8 cellular contexts compared by ENCODE assay signal in the genomic region with DNA sequence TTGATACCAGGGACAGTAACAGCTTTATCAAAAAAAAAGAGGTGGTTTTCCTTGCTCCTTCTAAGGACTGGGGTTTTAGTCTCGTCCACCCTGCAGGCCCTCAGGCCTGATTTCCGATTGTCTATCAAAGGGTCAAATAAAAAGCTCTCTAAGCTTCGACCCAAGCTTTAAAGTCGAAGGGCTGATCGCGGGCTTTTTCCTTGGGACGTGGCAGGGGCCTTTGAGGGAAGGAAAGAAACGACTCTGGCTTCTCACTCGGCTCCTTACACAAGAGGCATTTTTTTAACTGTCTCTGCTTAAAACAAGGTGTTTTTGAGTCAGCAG. TPM values are rescaled to one million over a fixed set of nuclear protein-coding genes. Genes with fewer than 3 reads are reported as not detected.
DNase-seq lines count a peak whose midpoint lies in the region; ATAC-seq and TF ChIP-seq lines count a peak whose summit lies in the region.

No MANE protein-coding gene starts in this region.

- intact Hi-C loops in transverse colon (cut with DNase I; ENCODE audit: low total_unique reads) = no loop called here

- H3K9me3 Mint-ChIP-seq in activated T-cell treated with anti-CD3 and anti-CD28 coated beads, Interleukin-2, amount 50 U/mL, for 72 hours = no peaks in the 10 kb centered on the region
- H3K9me3 Mint-ChIP-seq in activated naive CD8-positive, alpha-beta T cell treated with anti-CD3 and anti-CD28 coated beads, Interleukin-2, amount 10 ng/mL, durations not matched to agents 7 days and 5 days = no peaks in the 10 kb centered on the region

- H3K4me3 Mint-ChIP-seq in activated T-cell treated with anti-CD3 and anti-CD28 coated beads, Interleukin-2, amount 50 U/mL, for 72 hours = peak overlapping the region; percentile 94 to 95
- H3K4me3 Mint-ChIP-seq in activated naive CD8-positive, alpha-beta T cell treated with anti-CD3 and anti-CD28 coated beads, Interleukin-2, amount 10 ng/mL, durations not matched to agents 7 days and 5 days = peak overlapping the region; percentile 85

- in situ Hi-C loops in transverse colon (cut with MboI; ENCODE audit: low pct_ligation_motif_present in 1 of 4, low pct_unique_long_range_greater_than_20kb in 1 of 4, low sequenced_read_pairs in 3 of 4) = no loop called here

- H3K27me3 ChIP-seq in liver (ENCODE audit: control insufficient read depth in 4 of 4, insufficient read depth in 4 of 4, low read length in 3 of 4) (no peaks in the 10 kb centered on the region), transverse colon (no peaks in the 10 kb centered on the region)

- POLR2A ChIA-PET in activated naive CD8-positive, alpha-beta T cell treated with anti-CD3 and anti-CD28 coated beads, Interleukin-2, amount 10 ng/mL, durations not matched to agents 7 days and 5 days (lab: Charles Lee) = interaction anchor here (0.6 to 3.9 kb wide), 5 partner anchors 11 to 611 kb away, joined by 3 to 53 read pairs (median 4); a partner anchor contains a TSS

- H3K27me3 Mint-ChIP-seq in activated T-cell treated with anti-CD3 and anti-CD28 coated beads, Interleukin-2, amount 50 U/mL, for 72 hours (ENCODE audit: low read depth) = no peaks in the 10 kb centered on the region
- H3K27me3 Mint-ChIP-seq in activated naive CD8-positive, alpha-beta T cell treated with anti-CD3 and anti-CD28 coated beads, Interleukin-2, amount 10 ng/mL, durations not matched to agents 7 days and 5 days = no peaks in the 10 kb centered on the region

- 3% methylated on average over 9 of the region's 9 CpGs for WGBS in liver
- WGBS in transverse colon (ENCODE audit: low coverage in 1 of 2), 2 donors = 0 to 2% methylated on average over 5 to 9 of the region's 9 CpGs

- DNase-seq in activated T-cell treated with anti-CD3 and anti-CD28 coated beads, Interleukin-2, amount 50 U/mL, for 72 hours = no peak
- no peak for DNase-seq in activated T-cell treated with anti-CD3 and anti-CD28 coated beads, Interleukin-2, amount 50 U/mL, for 48 hours
- no peak for DNase-seq in activated naive CD8-positive, alpha-beta T cell treated with anti-CD3 and anti-CD28 coated beads, Interleukin-2, amount 10 ng/mL, durations not matched to agents 7 days and 5 days
- DNase-seq in transverse colon (no peak), NCI-H446 treated with DMSO at 0.1 percent for 48 hours (lab: John Stamatoyannopoulos, UW) (no peak), NCI-H1092 (lab: John Stamatoyannopoulos, UW) (no peak), GM03348 (ENCODE audit: low spot score) (no peak)

- TF ChIP-seq EP300 in transverse colon (IDR thresholded peaks at IDR 0.05; ENCODE audit: low read depth) = no peak

- peaks cover 47% of the 10 kb centered on the region for H3K4me1 Mint-ChIP-seq in activated T-cell treated with anti-CD3 and anti-CD28 coated beads, Interleukin-2, amount 50 U/mL, for 72 hours (ENCODE audit: low read depth)
- peaks cover 20% of the 10 kb centered on the region for H3K4me1 Mint-ChIP-seq in activated naive CD8-positive, alpha-beta T cell treated with anti-CD3 and anti-CD28 coated beads, Interleukin-2, amount 10 ng/mL, durations not matched to agents 7 days and 5 days

- H3K36me3 ChIP-seq in liver (ENCODE audit: control insufficient read depth in 4 of 4, insufficient read depth in 3 of 4, low read depth in 1 of 4, low read length in 3 of 4) (no peaks in the 10 kb centered on the region), transverse colon (no peaks in the 10 kb centered on the region)

- H3K27ac Mint-ChIP-seq in activated T-cell treated with anti-CD3 and anti-CD28 coated beads, Interleukin-2, amount 50 U/mL, for 72 hours = peak overlapping the region; percentile 84
- H3K27ac Mint-ChIP-seq in activated naive CD8-positive, alpha-beta T cell treated with anti-CD3 and anti-CD28 coated beads, Interleukin-2, amount 10 ng/mL, durations not matched to agents 7 days and 5 days = peak overlapping the region; percentile 90

- peaks cover 0 to 1% of the 10 kb centered on the region in 2 donors for H3K36me3 Mint-ChIP-seq in activated T-cell treated with anti-CD3 and anti-CD28 coated beads, Interleukin-2, amount 50 U/mL, for 72 hours (ENCODE audit: insufficient read depth in 2 of 2)
- no peaks in the 10 kb centered on the region for H3K36me3 Mint-ChIP-seq in activated naive CD8-positive, alpha-beta T cell treated with anti-CD3 and anti-CD28 coated beads, Interleukin-2, amount 10 ng/mL, durations not matched to agents 7 days and 5 days

- H3K9ac ChIP-seq in liver (ENCODE audit: low read depth in 1 of 2, low read length in 2 of 2) = peak overlapping the region; percentile 78 to 93

- H3K27ac ChIP-seq in liver (ENCODE audit: low read depth in 1 of 2, low read length in 2 of 2) (peak overlapping the region; percentile 99 to 100), transverse colon (peak overlapping the region; percentile 96 to 100 (median 99))

- no peak for TF ChIP-seq POLR2A in transverse colon (IDR thresholded peaks at IDR 0.05)

- TF ChIP-seq RAD21 in liver (IDR thresholded peaks at IDR 0.05) = no peak

- ATAC-seq in activated T-cell treated with anti-CD3 and anti-CD28 coated beads, Interleukin-2, amount 50 U/mL, for 72 hours (replicated peaks in 1 of 2) = no peak
- ATAC-seq in activated naive CD8-positive, alpha-beta T cell treated with anti-CD3 and anti-CD28 coated beads, Interleukin-2, amount 10 ng/mL, durations not matched to agents 7 days and 5 days (ENCODE audit: low read depth) = no peak

- H3K4me1 ChIP-seq in liver (ENCODE audit: control insufficient read depth in 4 of 4, insufficient read depth in 4 of 4, low read length in 3 of 4) (peaks cover 1 to 22% (median 12%) of the 10 kb centered on the region in 4 donors), transverse colon (peaks cover 16 to 30% (median 24%) of the 10 kb centered on the region in 4 donors)

- H3K9me3 ChIP-seq in liver (ENCODE audit: control insufficient read depth in 4 of 4, low read length in 3 of 4) = no peaks in the 10 kb centered on the region
- H3K9me3 ChIP-seq in transverse colon = no peaks in the 10 kb centered on the region

- H3K4me3 ChIP-seq in liver (ENCODE audit: low read depth in 1 of 3, low read length in 3 of 3) (peak overlapping the region; percentile 78 to 99 (median 95)), transverse colon (peak overlapping the region; percentile 59 to 98 (median 74))

- TF ChIP-seq CTCF in liver (IDR thresholded peaks at IDR 0.05; ENCODE audit: low read depth, low read length, missing input control) = no peak
- no peak for TF ChIP-seq CTCF in transverse colon (IDR thresholded peaks at IDR 0.05)

TF ChIP-seq in liver, 16 proteins besides CTCF, POLR2A, EP300 and RAD21:
- TF ChIP-seq JUND (IDR thresholded peaks at IDR 0.05) (no peak), HNF4A (conservative IDR thresholded peaks at IDR 0.05) (peak in 1 of 2 donors; percentile 11)

RNA-seq across cellular contexts. Expression of a gene that starts 0.4 kb away (rescaled TPM):
- 10 to 100 TPM; 42.2 to 42.8 TPM for total RNA-seq in activated T-cell treated with anti-CD3 and anti-CD28 coated beads, Interleukin-2, amount 50 U/mL, for 72 hours
- total RNA-seq in activated naive CD8-positive, alpha-beta T cell treated with anti-CD3 and anti-CD28 coated beads, Interleukin-2, amount 10 ng/mL, durations not matched to agents 7 days and 5 days = 10 to 100 TPM; 37.0 to 45.4 TPM
- 10 to 100 TPM; 20.6 to 81.8 TPM for total RNA-seq in liver
- polyA plus RNA-seq in liver = 10 to 100 TPM in 1 of 2 donors, 1 to 10 TPM in 1; 6.4 to 16.2 TPM
- 100 to 1,000 TPM in 1 of 4 donors, 10 to 100 TPM in 3; 28.4 to 108 (median 65.4) TPM for total RNA-seq in transverse colon
